Comparison of ENCODE assay signal across 8 cellular contexts in the genomic region with DNA sequence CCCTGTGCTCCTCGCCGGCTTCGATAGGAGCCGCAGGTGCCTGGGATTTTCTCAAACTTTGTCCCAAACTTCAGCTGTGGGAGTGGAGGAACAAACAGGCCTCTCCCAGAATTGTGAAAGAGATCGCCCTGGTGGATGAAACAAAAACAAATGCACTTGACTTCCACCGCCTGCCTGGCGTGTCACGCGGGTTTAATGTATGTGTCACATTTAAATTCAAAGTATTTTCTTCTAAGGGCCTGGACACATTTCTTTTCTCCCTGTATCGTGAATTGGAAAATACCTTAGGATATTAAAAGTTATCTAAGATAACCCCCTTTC. TPM values are rescaled to one million over a fixed set of nuclear protein-coding genes. Genes with fewer than 3 reads are reported as not detected.
DNase-seq lines count a peak whose midpoint lies in the region; ATAC-seq and TF ChIP-seq lines count a peak whose summit lies in the region.

No MANE protein-coding gene starts in this region.

- POLR2A ChIA-PET in activated CD4-positive, alpha-beta T cell treated with anti-CD3 and anti-CD28 coated beads for 36 hours (lab: Charles Lee), result interaction anchor here (1.7 kb wide), 1 partner anchor 35 kb away, joined by 6 read pairs; no protein-coding TSS in a partner anchor
- POLR2A ChIA-PET in HEK293 (lab: Yijun Ruan, JAX), result interaction anchor here (0.9 to 2.6 kb wide), 20 partner anchors 8 to 192 kb away, joined by 3 to 14 read pairs (median 4); a partner anchor contains a TSS

- H3K4me1 ChIP-seq in HEK293 (ENCODE audit: control insufficient read depth, insufficient read depth, low read length) (peaks cover 16% of the 10 kb centered on the region), psoas muscle (peaks cover 42% of the 10 kb centered on the region)

- H3K27ac ChIP-seq in HEK293 (ENCODE audit: extremely low read depth, low read depth, low read length) (peak overlapping the region; percentile 97), psoas muscle (peak overlapping the region; percentile 99)

- no peaks in the 10 kb centered on the region for H3K9me3 ChIP-seq in HEK293 (ENCODE audit: control insufficient read depth, insufficient read depth, low read depth, low read length)
- H3K9me3 ChIP-seq in MG63, result no peaks in the 10 kb centered on the region
- H3K9me3 ChIP-seq in psoas muscle, result no peaks in the 10 kb centered on the region

- DNase-seq in activated CD4-positive, alpha-beta T cell treated with anti-CD3 and anti-CD28 coated beads for 36 hours, result peak; percentile 68
- no peak for DNase-seq in activated CD4-positive, alpha-beta T cell treated with anti-CD3 and anti-CD28 coated beads, Interleukin-2, amount 50 U/mL, for 1 hour
- DNase-seq in MG63 (peak; percentile 44), germinal center (ENCODE audit: low spot score) (peak; percentile 37), psoas muscle (peak in 1 of 2 donors; percentile 33), hippocampal formation (lab: John Stamatoyannopoulos, UW) (no peak)
- no peak for DNase-seq in activated T-helper 1 cell treated with anti-CD3 and anti-CD28 coated beads, Interleukin-12 subunit alpha, Interleukin-12 subunit beta, Interleukin-2, Interleukin-4 antibody, amounts not matched to agents 30 ng/mL and 10 ng/mL and 1 ng/mL, durations not matched to agents 14 hours and 24 hours and 36 hours (ENCODE audit: low spot score)

- peak overlapping the region; percentile 49 for H3K4me3 ChIP-seq in HEK293 (ENCODE audit: low read depth, low read length)
- H3K4me3 ChIP-seq in MG63, result peak overlapping the region; percentile 85
- H3K4me3 ChIP-seq in psoas muscle, result peak overlapping the region; percentile 91

- ATAC-seq in activated CD4-positive, alpha-beta T cell treated with anti-CD3 and anti-CD28 coated beads for 36 hours, result peak; percentile 20
- peak; percentile 36 to 68 (median 50) for ATAC-seq in psoas muscle

- intact Hi-C loops in activated CD4-positive, alpha-beta T cell treated with anti-CD3 and anti-CD28 coated beads for 36 hours (cut with DNase I, micrococcal nuclease), result loop anchor here (1.0 to 2.0 kb wide), 5 partner anchors 37 to 1179 kb away; a partner anchor contains a TSS
- intact Hi-C loops in activated T-helper 1 cell treated with anti-CD3 and anti-CD28 coated beads, Interleukin-12 subunit alpha, Interleukin-12 subunit beta, Interleukin-2, Interleukin-4 antibody, amounts not matched to agents 30 ng/mL and 10 ng/mL and 1 ng/mL, durations not matched to agents 14 hours and 24 hours and 36 hours (cut with micrococcal nuclease), result loop anchor here (1.0 to 5.0 kb wide), 4 partner anchors 37 to 1178 kb away; a partner anchor contains a TSS
- intact Hi-C loops in psoas muscle (cut with DNase I), result loop anchor here in 1 of 2 donors (5.0 to 10.0 kb wide), 2 partner anchors 37 to 65 kb away; no protein-coding TSS in a partner anchor

- H3K27ac Mint-ChIP-seq in activated CD4-positive, alpha-beta T cell treated with anti-CD3 and anti-CD28 coated beads for 36 hours, result peak overlapping the region; percentile 96
- peak overlapping the region; percentile 96 for H3K27ac Mint-ChIP-seq in activated T-helper 1 cell treated with anti-CD3 and anti-CD28 coated beads, Interleukin-12 subunit alpha, Interleukin-12 subunit beta, Interleukin-2, Interleukin-4 antibody, amounts not matched to agents 30 ng/mL and 10 ng/mL and 1 ng/mL, durations not matched to agents 14 hours and 24 hours and 36 hours

- H3K36me3 ChIP-seq in HEK293 (ENCODE audit: control insufficient read depth in 2 of 2, insufficient read depth in 1 of 2, low read length in 2 of 2), result no peaks in the 10 kb centered on the region
- H3K36me3 ChIP-seq in MG63, result no peaks in the 10 kb centered on the region; the same call in 1 of the 2 replicates
- H3K36me3 ChIP-seq in psoas muscle (ENCODE audit: insufficient read depth in 1 of 2, low read depth in 1 of 2), result no peaks in the 10 kb centered on the region

- no peaks in the 10 kb centered on the region for H3K27me3 ChIP-seq in MG63
- H3K27me3 ChIP-seq in psoas muscle (ENCODE audit: insufficient read depth in 3 of 3, low read length in 2 of 3), result no peaks in the 10 kb centered on the region

- peaks cover 48% of the 10 kb centered on the region for H3K4me1 Mint-ChIP-seq in activated CD4-positive, alpha-beta T cell treated with anti-CD3 and anti-CD28 coated beads for 36 hours
- H3K4me1 Mint-ChIP-seq in activated T-helper 1 cell treated with anti-CD3 and anti-CD28 coated beads, Interleukin-12 subunit alpha, Interleukin-12 subunit beta, Interleukin-2, Interleukin-4 antibody, amounts not matched to agents 30 ng/mL and 10 ng/mL and 1 ng/mL, durations not matched to agents 14 hours and 24 hours and 36 hours (ENCODE audit: low read depth), result peaks cover 56% of the 10 kb centered on the region

- WGBS in psoas muscle, 3 donors, result 0 to 1% (median 0%) methylated on average over 10 of the region's 10 CpGs

- H3K4me3 Mint-ChIP-seq in activated CD4-positive, alpha-beta T cell treated with anti-CD3 and anti-CD28 coated beads for 36 hours, result peak overlapping the region; percentile 95
- H3K4me3 Mint-ChIP-seq in activated T-helper 1 cell treated with anti-CD3 and anti-CD28 coated beads, Interleukin-12 subunit alpha, Interleukin-12 subunit beta, Interleukin-2, Interleukin-4 antibody, amounts not matched to agents 30 ng/mL and 10 ng/mL and 1 ng/mL, durations not matched to agents 14 hours and 24 hours and 36 hours, result peak overlapping the region; percentile 90

- H3K36me3 Mint-ChIP-seq in activated CD4-positive, alpha-beta T cell treated with anti-CD3 and anti-CD28 coated beads for 36 hours (ENCODE audit: low read depth), result peaks cover 8% of the 10 kb centered on the region
- H3K36me3 Mint-ChIP-seq in activated T-helper 1 cell treated with anti-CD3 and anti-CD28 coated beads, Interleukin-12 subunit alpha, Interleukin-12 subunit beta, Interleukin-2, Interleukin-4 antibody, amounts not matched to agents 30 ng/mL and 10 ng/mL and 1 ng/mL, durations not matched to agents 14 hours and 24 hours and 36 hours (ENCODE audit: low read depth), result peaks cover 12% of the 10 kb centered on the region

- no peaks in the 10 kb centered on the region for H3K27me3 Mint-ChIP-seq in activated CD4-positive, alpha-beta T cell treated with anti-CD3 and anti-CD28 coated beads for 36 hours
- H3K27me3 Mint-ChIP-seq in activated T-helper 1 cell treated with anti-CD3 and anti-CD28 coated beads, Interleukin-12 subunit alpha, Interleukin-12 subunit beta, Interleukin-2, Interleukin-4 antibody, amounts not matched to agents 30 ng/mL and 10 ng/mL and 1 ng/mL, durations not matched to agents 14 hours and 24 hours and 36 hours (ENCODE audit: insufficient read depth), result peaks cover 11% of the 10 kb centered on the region

- no peak; the same call in 1 of the 2 replicates for TF ChIP-seq CTCF in HEK293 (tag by site-specific recombination; IDR thresholded peaks at IDR 0.05)
- no peak for TF ChIP-seq CTCF in psoas muscle (IDR thresholded peaks at IDR 0.05)

- CTCF ChIA-PET in activated CD4-positive, alpha-beta T cell treated with anti-CD3 and anti-CD28 coated beads for 36 hours (lab: Charles Lee), result interaction anchor here (0.7 to 1.3 kb wide), 5 partner anchors 9 to 255 kb away, joined by 3 to 4 read pairs (median 3); a partner anchor contains a TSS
- CTCF ChIA-PET in HEK293 (lab: Yijun Ruan, JAX), result interaction anchor here (0.6 to 2.1 kb wide), 6 partner anchors 48 to 324 kb away, joined by 3 to 13 read pairs (median 5); no protein-coding TSS in a partner anchor

- H3K9me3 Mint-ChIP-seq in activated CD4-positive, alpha-beta T cell treated with anti-CD3 and anti-CD28 coated beads for 36 hours (ENCODE audit: low read depth), result no peaks in the 10 kb centered on the region
- no peaks in the 10 kb centered on the region for H3K9me3 Mint-ChIP-seq in activated T-helper 1 cell treated with anti-CD3 and anti-CD28 coated beads, Interleukin-12 subunit alpha, Interleukin-12 subunit beta, Interleukin-2, Interleukin-4 antibody, amounts not matched to agents 30 ng/mL and 10 ng/mL and 1 ng/mL, durations not matched to agents 14 hours and 24 hours and 36 hours

TF ChIP-seq in HEK293, 187 proteins besides CTCF, POLR2A, EP300 and RAD21 (continues in another document):
- TF ChIP-seq ZNF248 (tag by site-specific recombination; IDR thresholded peaks at IDR 0.05) (no peak), ZNF132 (tag by site-specific recombination; IDR thresholded peaks at IDR 0.05; ENCODE audit: borderline replicate concordance) (no peak), HOXA7 (CRISPR knock-in tag; IDR thresholded peaks at IDR 0.05; ENCODE audit: borderline replicate concordance) (no peak), ZNF274 (IDR thresholded peaks at IDR 0.05; ENCODE audit: low read length) (no peak), ZNF274 (tag by site-specific recombination; IDR thresholded peaks at IDR 0.05; ENCODE audit: borderline replicate concordance) (no peak)

RNA-seq across cellular contexts. Expression of a gene that starts 0.7 kb away (rescaled TPM):
- 1 to 10 TPM; 5.5 TPM for total RNA-seq in activated CD4-positive, alpha-beta T cell treated with anti-CD3 and anti-CD28 coated beads for 36 hours
- total RNA-seq in MG63 (2014; rRNA removed; shearing (Covaris generic); ENCODE audit: low replicate concordance), result 1.4 TPM in 2 replicates
- total RNA-seq in activated T-helper 1 cell treated with anti-CD3 and anti-CD28 coated beads, Interleukin-12 subunit alpha, Interleukin-12 subunit beta, Interleukin-2, Interleukin-4 antibody, amounts not matched to agents 30 ng/mL and 10 ng/mL and 1 ng/mL, durations not matched to agents 14 hours and 24 hours and 36 hours, result 7.3 and 7.5 TPM in 2 replicates
- 10 to 100 TPM; 28.9 to 37.8 (median 33.8) TPM for total RNA-seq in psoas muscle
- 10 to 100 TPM; 17.6 to 33.9 (median 18.4) TPM for polyA plus RNA-seq in psoas muscle

Comparison
In these comparisons a context has a peak if more than half of its experiments do, and no peak if none do; other contexts are left out.
1. DNase-seq: peak in activated CD4-positive, alpha-beta T cell treated with anti-CD3 and anti-CD28 coated beads for 36 hours (single experiment), MG63 (single experiment) and germinal center (single experiment); none in activated CD4-positive, alpha-beta T cell treated with anti-CD3 and anti-CD28 coated beads, Interleukin-2, amount 50 U/mL, for 1 hour (single experiment), activated T-helper 1 cell treated with anti-CD3 and anti-CD28 coated beads, Interleukin-12 subunit alpha, Interleukin-12 subunit beta, Interleukin-2, Interleukin-4 antibody, amounts not matched to agents 30 ng/mL and 10 ng/mL and 1 ng/mL, durations not matched to agents 14 hours and 24 hours and 36 hours (single experiment) and hippocampal formation (0 of 2).
2. Peak in every context shown above with its lines, with median percentiles within 50 percentile points of each other: H3K4me3 ChIP-seq.